Comparison of ENCODE assay signal across 1 cellular context in genomic region chr13:36728006-36728405, GRCh38.
TF ChIP-seq lines count a peak whose summit lies in the region.

No MANE protein-coding gene starts in this region.

TF ChIP-seq in GM23338, 12 proteins besides CTCF, POLR2A, EP300 and RAD21 (continued from another document):
- TF ChIP-seq, protein P1, sequence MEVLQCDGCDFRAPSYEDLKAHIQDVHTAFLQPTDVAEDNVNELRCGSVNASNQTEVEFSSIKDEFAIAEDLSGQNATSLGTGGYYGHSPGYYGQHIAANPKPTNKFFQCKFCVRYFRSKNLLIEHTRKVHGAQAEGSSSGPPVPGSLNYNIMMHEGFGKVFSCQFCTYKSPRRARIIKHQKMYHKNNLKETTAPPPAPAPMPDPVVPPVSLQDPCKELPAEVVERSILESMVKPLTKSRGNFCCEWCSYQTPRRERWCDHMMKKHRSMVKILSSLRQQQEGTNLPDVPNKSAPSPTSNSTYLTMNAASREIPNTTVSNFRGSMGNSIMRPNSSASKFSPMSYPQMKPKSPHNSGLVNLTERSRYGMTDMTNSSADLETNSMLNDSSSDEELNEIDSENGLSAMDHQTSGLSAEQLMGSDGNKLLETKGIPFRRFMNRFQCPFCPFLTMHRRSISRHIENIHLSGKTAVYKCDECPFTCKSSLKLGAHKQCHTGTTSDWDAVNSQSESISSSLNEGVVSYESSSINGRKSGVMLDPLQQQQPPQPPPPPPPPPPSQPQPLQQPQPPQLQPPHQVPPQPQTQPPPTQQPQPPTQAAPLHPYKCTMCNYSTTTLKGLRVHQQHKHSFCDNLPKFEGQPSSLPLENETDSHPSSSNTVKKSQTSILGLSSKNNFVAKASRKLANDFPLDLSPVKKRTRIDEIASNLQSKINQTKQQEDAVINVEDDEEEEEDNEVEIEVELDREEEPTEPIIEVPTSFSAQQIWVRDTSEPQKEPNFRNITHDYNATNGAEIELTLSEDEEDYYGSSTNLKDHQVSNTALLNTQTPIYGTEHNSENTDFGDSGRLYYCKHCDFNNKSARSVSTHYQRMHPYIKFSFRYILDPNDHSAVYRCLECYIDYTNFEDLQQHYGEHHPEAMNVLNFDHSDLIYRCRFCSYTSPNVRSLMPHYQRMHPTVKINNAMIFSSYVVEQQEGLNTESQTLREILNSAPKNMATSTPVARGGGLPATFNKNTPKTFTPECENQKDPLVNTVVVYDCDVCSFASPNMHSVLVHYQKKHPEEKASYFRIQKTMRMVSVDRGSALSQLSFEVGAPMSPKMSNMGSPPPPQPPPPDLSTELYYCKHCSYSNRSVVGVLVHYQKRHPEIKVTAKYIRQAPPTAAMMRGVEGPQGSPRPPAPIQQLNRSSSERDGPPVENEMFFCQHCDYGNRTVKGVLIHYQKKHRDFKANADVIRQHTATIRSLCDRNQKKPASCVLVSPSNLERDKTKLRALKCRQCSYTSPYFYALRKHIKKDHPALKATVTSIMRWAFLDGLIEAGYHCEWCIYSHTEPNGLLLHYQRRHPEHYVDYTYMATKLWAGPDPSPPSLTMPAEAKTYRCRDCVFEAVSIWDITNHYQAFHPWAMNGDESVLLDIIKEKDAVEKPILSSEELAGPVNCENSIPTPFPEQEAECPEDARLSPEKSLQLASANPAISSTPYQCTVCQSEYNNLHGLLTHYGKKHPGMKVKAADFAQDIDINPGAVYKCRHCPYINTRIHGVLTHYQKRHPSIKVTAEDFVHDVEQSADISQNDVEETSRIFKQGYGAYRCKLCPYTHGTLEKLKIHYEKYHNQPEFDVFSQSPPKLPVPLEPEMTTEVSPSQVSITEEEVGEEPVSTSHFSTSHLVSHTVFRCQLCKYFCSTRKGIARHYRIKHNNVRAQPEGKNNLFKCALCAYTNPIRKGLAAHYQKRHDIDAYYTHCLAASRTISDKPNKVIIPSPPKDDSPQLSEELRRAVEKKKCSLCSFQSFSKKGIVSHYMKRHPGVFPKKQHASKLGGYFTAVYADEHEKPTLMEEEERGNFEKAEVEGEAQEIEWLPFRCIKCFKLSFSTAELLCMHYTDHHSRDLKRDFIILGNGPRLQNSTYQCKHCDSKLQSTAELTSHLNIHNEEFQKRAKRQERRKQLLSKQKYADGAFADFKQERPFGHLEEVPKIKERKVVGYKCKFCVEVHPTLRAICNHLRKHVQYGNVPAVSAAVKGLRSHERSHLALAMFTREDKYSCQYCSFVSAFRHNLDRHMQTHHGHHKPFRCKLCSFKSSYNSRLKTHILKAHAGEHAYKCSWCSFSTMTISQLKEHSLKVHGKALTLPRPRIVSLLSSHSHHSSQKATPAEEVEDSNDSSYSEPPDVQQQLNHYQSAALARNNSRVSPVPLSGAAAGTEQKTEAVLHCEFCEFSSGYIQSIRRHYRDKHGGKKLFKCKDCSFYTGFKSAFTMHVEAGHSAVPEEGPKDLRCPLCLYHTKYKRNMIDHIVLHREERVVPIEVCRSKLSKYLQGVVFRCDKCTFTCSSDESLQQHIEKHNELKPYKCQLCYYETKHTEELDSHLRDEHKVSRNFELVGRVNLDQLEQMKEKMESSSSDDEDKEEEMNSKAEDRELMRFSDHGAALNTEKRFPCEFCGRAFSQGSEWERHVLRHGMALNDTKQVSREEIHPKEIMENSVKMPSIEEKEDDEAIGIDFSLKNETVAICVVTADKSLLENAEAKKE (CRISPR knock-in tag; IDR thresholded peaks at IDR 0.05): no peak
